ENCODE assay signal across 9 cellular contexts in the genomic region with DNA sequence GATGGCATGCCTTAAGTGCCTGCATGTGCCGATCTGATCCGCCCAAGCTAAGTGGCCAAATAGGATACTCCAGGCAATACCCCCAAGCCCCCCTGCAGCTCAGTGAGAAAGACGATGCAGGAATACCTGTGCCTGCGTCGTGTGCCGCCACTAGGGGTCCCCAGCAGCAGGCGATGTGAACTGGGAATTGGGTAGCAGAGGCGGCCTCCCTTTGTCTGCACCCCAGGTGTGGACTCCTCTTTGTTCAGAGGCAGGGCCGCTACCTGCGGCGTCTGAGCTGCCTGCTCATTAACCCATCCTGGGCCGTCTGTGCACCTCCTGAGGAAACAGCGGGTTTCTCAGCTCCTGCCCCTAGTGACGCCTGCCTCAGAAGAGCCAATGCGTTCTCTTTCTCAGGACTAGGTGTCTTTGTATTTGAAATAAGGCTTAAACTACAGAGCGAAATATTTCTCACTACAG. TPM values are rescaled to one million over a fixed set of nuclear protein-coding genes. Genes with fewer than 3 reads are reported as not detected.
DNase-seq lines count a peak whose midpoint lies in the region; ATAC-seq and TF ChIP-seq lines count a peak whose summit lies in the region.
"Had no signal": no experiment of that assay in that cellular context is flagged by ENCODE, and none has a peak within 500 bp of the region (broad histone marks: within the 10 kb centered on the region; RNA-seq: fewer than 3 reads in every experiment).

No MANE protein-coding gene starts in this region.

- no peaks in the 10 kb centered on the region for H3K79me2 ChIP-seq in SK-N-SH (ENCODE audit: insufficient read depth)

- H3K4me3 ChIP-seq in AG04449 (ENCODE audit: low read depth, low read length) (no peak overlapping the region), NB4 (ENCODE audit: low read depth, low read length) (no peak overlapping the region), SK-N-SH (ENCODE audit: low read depth in 2 of 2, low read length in 1 of 2) (no peak overlapping the region; a peak in 2 of 4 replicates), iPS-20b (ENCODE audit: low read length) (peak overlapping the region; percentile 58; the same call in 1 of the 2 replicates)

- no peaks in the 10 kb centered on the region for H3K9me2 ChIP-seq in SK-N-SH

- ATAC-seq in GM18867 (IDR thresholded peaks at IDR 0.05; ENCODE audit: unreplicated experiment) (peak; percentile 73), HG02884 (IDR thresholded peaks at IDR 0.05; ENCODE audit: unreplicated experiment) (no peak)

- H3K27ac ChIP-seq in SK-N-SH (ENCODE audit: low read depth in 2 of 2, low read length in 1 of 2) (no peak overlapping the region), iPS-20b (ENCODE audit: low read length) (no peak overlapping the region)

- H3K9me3 ChIP-seq in SK-N-SH (no peaks in the 10 kb centered on the region), iPS-20b (ENCODE audit: insufficient read depth, low read depth, low read length) (no peaks in the 10 kb centered on the region)

- WGBS in SK-N-SH (ENCODE audit: low lambda C conversion rate): 22% methylated on average over 15 of the region's 16 CpGs

- no peak overlapping the region for H3K9ac ChIP-seq in SK-N-SH
- no peak overlapping the region for H3K9ac ChIP-seq in iPS-20b (ENCODE audit: low read depth, low read length)

- POLR2A ChIA-PET in AG04449 (lab: Yijun Ruan, JAX): no interaction called here
- POLR2A ChIA-PET in SK-N-SH (lab: Yijun Ruan, JAX): interaction anchor here (0.6 kb wide), 1 partner anchor 11 kb away, joined by 3 read pairs; no protein-coding TSS in a partner anchor

- no peak for TF ChIP-seq EP300 in SK-N-SH (IDR thresholded peaks at IDR 0.05; ENCODE audit: borderline replicate concordance in 1 of 2, low read depth in 1 of 2, low read length in 1 of 2)

- DNase-seq in AG04449 (ENCODE audit: low read depth, low spot score): no peak
- peak; percentile 54 for DNase-seq in NB4 (ENCODE audit: low read depth)
- peak; percentile 87 for DNase-seq in SK-N-SH
- peak; percentile 69 for DNase-seq in astrocyte of the hippocampus (ENCODE audit: low read depth, low spot score)
- peak in 2 of 3 donors; percentile 34 to 48 for DNase-seq in stimulated activated CD4-positive, alpha-beta T cell treated with anti-CD3 and anti-CD28 coated beads, Interleukin-12 subunit alpha, Interleukin-12 subunit beta, amount 100 ng/mL, for 48 hours (ENCODE audit: low read depth in 2 of 3, low spot score in 1 of 3)
- DNase-seq: naive B cell had no signal

- H4K20me1 ChIP-seq in SK-N-SH (ENCODE audit: insufficient read depth): no peaks in the 10 kb centered on the region

- no peak for TF ChIP-seq POLR2A in NB4 (IDR thresholded peaks at IDR 0.05; ENCODE audit: extremely low read depth, insufficient read length)

- TF ChIP-seq RAD21 in SK-N-SH (IDR thresholded peaks at IDR 0.05; ENCODE audit: low read length): peak; percentile 87

- no peaks in the 10 kb centered on the region for H3F3A ChIP-seq in SK-N-SH (replicated peaks; ENCODE audit: insufficient read depth)

- CTCF ChIA-PET in AG04449 (lab: Yijun Ruan, JAX) (interaction anchor here (0.6 to 4.3 kb wide), 23 partner anchors 8 to 268 kb away, joined by 3 to 38 read pairs (median 4); no protein-coding TSS in a partner anchor), SK-N-SH (lab: Yijun Ruan, JAX) (interaction anchor here (0.6 to 7.3 kb wide), 139 partner anchors 8 to 1002 kb away, joined by 3 to 236 read pairs (median 5); a partner anchor contains a TSS)

- peak; percentile 75 for TF ChIP-seq CTCF in AG04449 (IDR thresholded peaks at IDR 0.05; ENCODE audit: insufficient read depth, low read length, missing control alignments)
- TF ChIP-seq CTCF in NB4 (IDR thresholded peaks at IDR 0.05; ENCODE audit: low read depth, low read length): peak; percentile 89
- TF ChIP-seq CTCF in SK-N-SH (IDR thresholded peaks at IDR 0.05): peak; percentile 91

- no peak overlapping the region for H2AFZ ChIP-seq in SK-N-SH (ENCODE audit: low read depth)

- H3K36me3 ChIP-seq in SK-N-SH (replicated peaks in 1 of 2; ENCODE audit: control insufficient read depth in 1 of 2, insufficient read depth in 2 of 2, low read length in 1 of 2): no peaks in the 10 kb centered on the region
- H3K36me3 ChIP-seq in iPS-20b (ENCODE audit: insufficient read depth, low read depth, low read length): no peaks in the 10 kb centered on the region

- H3K4me1 ChIP-seq in SK-N-SH (ENCODE audit: control insufficient read depth in 1 of 2, insufficient read depth in 2 of 2, low read depth in 1 of 2, low read length in 1 of 2) (peaks cover 0 to 6% of the 10 kb centered on the region in 2 experiments; a peak in 1 of 4 replicates), iPS-20b (ENCODE audit: insufficient read depth, low read length) (peaks cover 20% of the 10 kb centered on the region)

- H3K4me2 ChIP-seq in SK-N-SH: no peak overlapping the region

- H3K27me3 ChIP-seq in SK-N-SH (ENCODE audit: insufficient read depth): peaks cover 19% of the 10 kb centered on the region
- H3K27me3 ChIP-seq in iPS-20b (ENCODE audit: insufficient read depth, low read length): peaks cover 49% of the 10 kb centered on the region

TF ChIP-seq in SK-N-SH, 30 proteins besides CTCF, POLR2A, EP300 and RAD21:
- TF ChIP-seq SMC3 (IDR thresholded peaks at IDR 0.05; ENCODE audit: low read depth, low read length): peak; percentile 95
- TF ChIP-seq NRF1 (IDR thresholded peaks at IDR 0.05; ENCODE audit: low read depth, low read length): peak; percentile 20; the same call in 1 of the 2 replicates
- TF ChIP-seq YY1 (IDR thresholded peaks at IDR 0.05; ENCODE audit: low read depth): no peak

RNA-seq across cellular contexts. Expression of a gene that starts 4.8 kb away (rescaled TPM):
- 0.02 TPM in 1 of 2 replicates, not detected in the other for polyA plus RNA-seq in SK-N-SH (2012; rRNA removed)
- polyA plus RNA-seq in SK-N-SH (2012; cell fraction: cytosol; rRNA removed): 0.13 and 0.14 TPM in 2 replicates
- 0.13 TPM in 1 of 2 replicates, not detected in the other for polyA plus RNA-seq in SK-N-SH (2012; cell fraction: nucleus; rRNA removed)

RNA-seq across cellular contexts. Expression of a gene that starts 43.4 kb away (rescaled TPM):
- 0.16 TPM in 1 of 2 replicates, not detected in the other for polyA plus RNA-seq in SK-N-SH (2012; rRNA removed)
- polyA plus RNA-seq in SK-N-SH (2012; cell fraction: cytosol; rRNA removed): 0.21 and 0.26 TPM in 2 replicates
- 0.08 TPM in 1 of 2 replicates, not detected in the other for polyA plus RNA-seq in SK-N-SH (2012; cell fraction: nucleus; rRNA removed)
